9 cellular contexts compared by ENCODE assay signal in genomic region chr10:20855398-20856038, GRCh38. TPM values are rescaled to one million over a fixed set of nuclear protein-coding genes. Genes with fewer than 3 reads are reported as not detected.
DNase-seq lines count a peak whose midpoint lies in the region; ATAC-seq and TF ChIP-seq lines count a peak whose summit lies in the region.
"Had no signal": no experiment of that assay in that cellular context is flagged by ENCODE, and none has a peak within 500 bp of the region (broad histone marks: within the 10 kb centered on the region; RNA-seq: fewer than 3 reads in every experiment).

No MANE protein-coding gene starts in this region.

- POLR2A ChIA-PET in HCT116 (lab: Charles Lee): no interaction called here

- RAD21 ChIA-PET in HCT116 (lab: Charles Lee; ENCODE audit: low non-redundant PET in 1 of 2, low total read pairs in 2 of 2, uncharacterized antibody in 2 of 2, unreplicated experiment in 2 of 2): no interaction called here

- H3K79me2 ChIP-seq in HCT116 (ENCODE audit: insufficient read depth, low read length): no peaks in the 10 kb centered on the region

- H3K9ac ChIP-seq in HCT116 (ENCODE audit: low read length) (no peak overlapping the region), SK-N-MC (ENCODE audit: insufficient read length) (no peak overlapping the region)

- H3K36me3 ChIP-seq in HCT116 (ENCODE audit: control insufficient read depth in 1 of 2, insufficient read depth in 2 of 2, low read length in 2 of 2) (no peaks in the 10 kb centered on the region), SK-N-MC (ENCODE audit: insufficient read depth, low read length) (no peaks in the 10 kb centered on the region)

- no peak overlapping the region for H3K27ac ChIP-seq in HCT116 (ENCODE audit: low read depth, low read length)
- no peak overlapping the region for H3K27ac ChIP-seq in SK-N-MC

- ATAC-seq in HCT116 (no peak), HG03521 (IDR thresholded peaks at IDR 0.05; ENCODE audit: unreplicated experiment) (no peak), HG02588 (IDR thresholded peaks at IDR 0.05; ENCODE audit: unreplicated experiment) (no peak), HG03095 (IDR thresholded peaks at IDR 0.05; ENCODE audit: unreplicated experiment) (no peak), GM19328 (IDR thresholded peaks at IDR 0.05; ENCODE audit: unreplicated experiment) (no peak)
- ATAC-seq: activated CD8-positive, alpha-beta T cell treated with anti-CD3 and anti-CD28 coated beads for 36 hours had no signal

- TF ChIP-seq RAD21 in HCT116 (IDR thresholded peaks at IDR 0.05; ENCODE audit: low read depth): peak; percentile 47

- TF ChIP-seq CTCF in AG09309 (IDR thresholded peaks at IDR 0.05; ENCODE audit: control insufficient read depth, insufficient read depth, low read depth, low read length, missing control alignments): peak; percentile 27
- TF ChIP-seq CTCF in HCT116 (IDR thresholded peaks at IDR 0.05 in 2 of 3, conservative IDR thresholded peaks at IDR 0.05 in 1 of 3; ENCODE audit: borderline replicate concordance in 1 of 3, insufficient read depth in 1 of 3, low read depth in 2 of 3, low read length in 2 of 3): peak; percentile 17 to 47 (median 25); a peak in 3 of 6 replicates

- H3K4me1 ChIP-seq in HCT116 (ENCODE audit: control insufficient read depth in 1 of 2, insufficient read depth in 2 of 2, low read length in 2 of 2): no peaks in the 10 kb centered on the region

- no peaks in the 10 kb centered on the region for H3K27me3 ChIP-seq in HCT116 (ENCODE audit: insufficient read depth, low read length)

- DNase-seq in AG09309 (ENCODE audit: low read depth) (no peak), HCT116 (ENCODE audit: low read depth, low spot score) (no peak), SK-N-MC (ENCODE audit: low read depth, low spot score) (peak; percentile 24), iris pigment epithelial cell (ENCODE audit: low read depth) (peak; percentile 46)
- DNase-seq: activated CD8-positive, alpha-beta T cell treated with anti-CD3 and anti-CD28 coated beads for 36 hours had no signal

- H3K4me3 ChIP-seq in AG09309 (ENCODE audit: control insufficient read depth, low read depth, low read length): no peak overlapping the region
- no peak overlapping the region for H3K4me3 ChIP-seq in HCT116 (replicated peaks in 1 of 2; ENCODE audit: low read depth in 1 of 2, low read length in 2 of 2)
- no peak overlapping the region for H3K4me3 ChIP-seq in SK-N-MC

- H3K9me3 ChIP-seq in HCT116 (ENCODE audit: control insufficient read depth in 1 of 2, insufficient read depth in 1 of 2, low read depth in 1 of 2, low read length in 2 of 2) (no peaks in the 10 kb centered on the region), SK-N-MC (ENCODE audit: low read depth, low read length) (no peaks in the 10 kb centered on the region)

- no peak overlapping the region for H3K4me2 ChIP-seq in HCT116 (ENCODE audit: low read length)

- CTCF ChIA-PET in HCT116 (lab: Charles Lee): interaction anchor here (1.9 kb wide), 1 partner anchor 1036 kb away, joined by 8 read pairs; no protein-coding TSS in a partner anchor

- H3K9me2 ChIP-seq in HCT116 (ENCODE audit: insufficient read depth): no peaks in the 10 kb centered on the region

- no TSS peak for BruUV-seq in HCT116 (replicated peaks; lab: Mats Ljungman, UMichigan)

- no peak overlapping the region for H2AFZ ChIP-seq in HCT116 (ENCODE audit: low read depth, low read length, poor library complexity, severe bottlenecking)

- H4K20me1 ChIP-seq in HCT116 (ENCODE audit: insufficient read depth): no peaks in the 10 kb centered on the region

- no peak for TF ChIP-seq POLR2A in HCT116 (IDR thresholded peaks at IDR 0.05; ENCODE audit: borderline replicate concordance, extremely low read depth, insufficient read depth, insufficient read length)

- intact Hi-C loops in HCT116 (cut with micrococcal nuclease): loop anchor here (1.0 to 5.0 kb wide), 3 partner anchors 222 to 1097 kb away; no protein-coding TSS in a partner anchor

TF ChIP-seq in HCT116, 20 proteins besides CTCF, POLR2A, EP300 and RAD21:
- TF ChIP-seq TCF7L2 (IDR thresholded peaks at IDR 0.05; ENCODE audit: borderline replicate concordance, extremely low read depth, insufficient read depth, insufficient read length) (no peak), ZNF274 (IDR thresholded peaks at IDR 0.05; ENCODE audit: low read depth, low read length) (no peak), SRF (IDR thresholded peaks at IDR 0.05; ENCODE audit: low read depth) (no peak), JUND (IDR thresholded peaks at IDR 0.05) (no peak), MAX (IDR thresholded peaks at IDR 0.05) (no peak), POLR2AphosphoS5 (IDR thresholded peaks at IDR 0.05; ENCODE audit: low read depth, low read length) (no peak), SIN3A (IDR thresholded peaks at IDR 0.05; ENCODE audit: low read depth) (no peak)

RNA-seq across cellular contexts. Expression of gene NEBL, which starts 41.6 kb away (rescaled TPM):
- 16.6 TPM for total RNA-seq in HCT116 (2021; ENCODE audit: unreplicated experiment)
- 7.1 and 7.4 TPM in 2 replicates for polyA plus RNA-seq in HCT116 (2012)

Comparison
In these comparisons a context has a peak if more than half of its experiments do, and no peak if none do; other contexts are left out.
1. DNase-seq: peak in SK-N-MC (single experiment) and iris pigment epithelial cell (single experiment); none in AG09309 (single experiment) and HCT116 (single experiment).